In the genomic region with DNA sequence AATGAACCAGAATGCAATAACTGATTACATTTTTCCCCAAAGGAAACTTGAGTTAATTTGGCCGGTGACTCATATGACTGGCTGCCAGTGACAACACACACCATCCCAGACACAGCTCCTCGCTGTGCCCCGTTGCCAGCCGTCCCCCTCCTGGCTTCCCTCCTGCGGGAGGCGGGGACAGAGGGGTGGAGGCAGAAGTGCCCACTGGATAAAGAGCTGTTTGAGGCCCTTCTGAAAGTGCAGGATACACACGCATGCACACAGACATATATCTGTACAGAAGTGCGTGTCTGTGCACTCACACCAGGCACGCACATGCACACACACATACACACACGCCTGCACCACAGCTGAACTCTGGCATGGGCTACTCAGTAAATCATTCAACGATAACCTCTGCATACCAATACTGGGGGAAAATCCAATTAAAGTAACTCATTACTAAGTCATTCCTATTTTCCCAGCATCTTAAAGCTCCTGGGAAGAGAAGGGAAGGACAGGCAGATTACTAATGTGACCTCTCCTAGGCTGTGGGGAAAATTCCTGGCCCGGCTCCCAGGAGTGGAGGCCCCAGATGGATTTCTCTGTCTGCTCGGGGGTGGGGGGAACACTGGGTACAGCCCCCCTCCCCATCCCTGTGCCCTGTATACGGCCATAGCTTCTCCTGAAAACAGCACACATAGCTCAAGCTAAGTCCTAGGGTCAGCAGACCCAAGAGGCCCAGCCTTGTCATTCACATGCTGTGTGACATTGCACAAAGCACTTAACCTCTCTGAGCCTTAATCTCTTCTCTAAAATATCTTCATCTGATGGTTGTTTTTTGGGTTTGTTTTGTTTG, we compare ENCODE assay signal across 10 cellular contexts. TPM values are rescaled to one million over a fixed set of nuclear protein-coding genes. Genes with fewer than 3 reads are reported as not detected.
DNase-seq lines count a peak whose midpoint lies in the region; ATAC-seq and TF ChIP-seq lines count a peak whose summit lies in the region.
"Had no signal": no experiment of that assay in that cellular context is flagged by ENCODE, and none has a peak within 500 bp of the region (broad histone marks: within the 10 kb centered on the region; RNA-seq: fewer than 3 reads in every experiment).

No MANE protein-coding gene starts in this region.

- H3K4me3 Mint-ChIP-seq in type B pancreatic cell = no peak overlapping the region

- no peaks in the 10 kb centered on the region for H3K27me3 ChIP-seq in body of pancreas

- no peaks in the 10 kb centered on the region for H3K36me3 ChIP-seq in body of pancreas (replicated peaks in 1 of 2; ENCODE audit: insufficient read depth in 1 of 2, low read depth in 2 of 2)

- no peaks in the 10 kb centered on the region for H3K9me3 Mint-ChIP-seq in type B pancreatic cell

- ATAC-seq in body of pancreas = peak; percentile 80

- peak overlapping the region; percentile 9 for H3K27ac Mint-ChIP-seq in type B pancreatic cell

- DNase-seq in LHCN-M2 (ENCODE audit: low read depth) (peak; percentile 89), body of pancreas (peak; percentile 44 to 69 (median 59)), kidney tubule cell (ENCODE audit: low spot score) (peak; percentile 93), type B pancreatic cell (ENCODE audit: extremely low spot score, unreplicated experiment) (no peak), activated gamma-delta T cell treated with Interleukin-2 at 50 U/mL for 16 hours (no peak), T-helper 1 cell (no peak), NCI-H187 treated with DMSO at 0.1 percent for 48 hours (lab: John Stamatoyannopoulos, UW) (no peak), NCI-H2029 treated with DMSO at 0.1 percent for 48 hours (lab: John Stamatoyannopoulos, UW) (no peak)
- DNase-seq: activated CD4-positive, alpha-beta T cell treated with anti-CD3 and anti-CD28 coated beads for 48 hours had no signal

- H3K4me1 Mint-ChIP-seq in type B pancreatic cell (ENCODE audit: unreplicated experiment) = peaks cover 19% of the 10 kb centered on the region

- WGBS in body of pancreas, 2 donors = 32% methylated on average over 13 to 14 of the region's 14 CpGs

- intact Hi-C loops in body of pancreas (cut with DNase I) = no loop called here

- H3K36me3 Mint-ChIP-seq in type B pancreatic cell = no peaks in the 10 kb centered on the region

- H3K4me3 ChIP-seq in body of pancreas = no peak overlapping the region

- TF ChIP-seq CTCF in body of pancreas (IDR thresholded peaks at IDR 0.05) (no peak), type B pancreatic cell (conservative IDR thresholded peaks at IDR 0.05) (no peak)

- H3K27me3 Mint-ChIP-seq in type B pancreatic cell = peaks cover 5% of the 10 kb centered on the region

- no peak for TF ChIP-seq POLR2A in body of pancreas (IDR thresholded peaks at IDR 0.05)

- H3K9me3 ChIP-seq in body of pancreas = no peaks in the 10 kb centered on the region

- H3K4me1 ChIP-seq in body of pancreas = peaks cover 11% of the 10 kb centered on the region

- H3K27ac ChIP-seq in body of pancreas = peak overlapping the region in 2 of 4 donors; percentile 27 to 65

RNA-seq across cellular contexts. Expression of a gene that starts 52.3 kb away (rescaled TPM):
- 0.34 TPM in 1 of 2 replicates, not detected in the other for total RNA-seq in LHCN-M2 (2014; rRNA removed)
- polyA plus RNA-seq in LHCN-M2 (2012) = 0.32 TPM
- total RNA-seq in body of pancreas = not detected
- not detected in 2 replicates for total RNA-seq in type B pancreatic cell (ENCODE audit: low replicate concordance)
- total RNA-seq: lower leg skin had no signal

Comparison
In these comparisons a context has a peak if more than half of its experiments do, and no peak if none do; other contexts are left out.
1. DNase-seq: peak in LHCN-M2 (single experiment), body of pancreas (4 of 4) and kidney tubule cell (single experiment); none in type B pancreatic cell (single experiment), activated gamma-delta T cell treated with Interleukin-2 at 50 U/mL for 16 hours (single experiment), T-helper 1 cell (0 of 5), NCI-H187 treated with DMSO at 0.1 percent for 48 hours (single experiment) and NCI-H2029 treated with DMSO at 0.1 percent for 48 hours (single experiment).